In the genomic region with DNA sequence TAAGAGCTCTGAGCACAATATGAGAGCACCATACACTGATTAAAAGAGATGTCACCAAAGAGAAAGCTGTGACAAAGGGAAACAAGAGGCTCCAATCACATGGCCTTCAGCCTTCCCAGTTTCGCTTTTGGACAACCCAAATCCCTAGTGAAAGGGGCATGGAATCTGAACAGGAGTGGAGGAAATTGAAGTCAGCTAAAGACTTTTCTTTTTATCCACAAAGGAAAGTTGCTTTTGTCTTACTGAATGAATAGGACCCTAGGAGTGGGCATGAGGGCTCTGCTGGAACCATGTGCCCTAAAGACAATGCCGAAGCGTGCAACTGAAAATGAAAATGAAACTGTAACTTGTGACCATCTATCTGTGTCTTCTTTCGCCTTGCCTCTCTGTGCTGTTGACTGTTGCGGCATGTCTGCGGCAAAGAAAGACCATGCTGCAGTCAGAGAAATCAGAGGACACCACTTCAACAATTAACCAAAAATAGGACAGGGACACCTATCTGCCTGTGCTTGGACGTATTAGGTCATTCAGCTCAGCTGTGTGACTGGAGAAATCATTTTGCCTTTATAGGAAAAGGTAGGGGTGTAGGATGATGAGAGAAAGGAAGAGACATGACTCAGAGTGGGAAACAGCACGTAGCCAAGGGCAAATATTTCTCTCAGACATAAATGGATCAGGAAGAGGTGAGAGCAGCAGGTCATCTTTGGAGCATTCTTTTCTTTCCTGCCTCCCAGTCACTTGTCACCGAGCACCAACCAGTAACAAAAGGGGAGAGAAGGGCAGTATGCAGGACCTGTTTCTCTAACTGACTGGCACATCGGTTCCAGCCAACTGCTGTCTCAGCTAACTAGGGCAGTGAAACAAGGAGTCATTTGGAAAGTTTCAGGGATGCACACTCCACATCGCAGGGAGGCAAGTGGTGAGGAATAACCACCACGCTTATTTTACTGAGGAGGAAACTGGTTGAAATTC, we compare ENCODE assay signal across 9 cellular contexts. TPM values are rescaled to one million over a fixed set of nuclear protein-coding genes. Genes with fewer than 3 reads are reported as not detected.
DNase-seq lines count a peak whose midpoint lies in the region; ATAC-seq lines count a peak whose summit lies in the region.
"Had no signal": no experiment of that assay in that cellular context is flagged by ENCODE, and none has a peak within 500 bp of the region (broad histone marks: within the 10 kb centered on the region; RNA-seq: fewer than 3 reads in every experiment).

No MANE protein-coding gene starts in this region.

- H3K27ac Mint-ChIP-seq in CD4-positive, alpha-beta memory T cell, result peak overlapping the region; percentile 12 to 94 (median 83)
- peak overlapping the region in 9 of 10 donors; percentile 5 to 88 (median 25) for H3K27ac Mint-ChIP-seq in naive thymus-derived CD8-positive, alpha-beta T cell

- POLR2A ChIA-PET in CD4-positive, alpha-beta memory T cell (lab: Charles Lee; ENCODE audit: partially characterized antibody), result interaction anchor here (0.7 to 0.9 kb wide), 2 partner anchors 21 to 301 kb away, joined by 3 read pairs; no protein-coding TSS in a partner anchor
- POLR2A ChIA-PET in naive thymus-derived CD8-positive, alpha-beta T cell (lab: Charles Lee), result no interaction called here

- peaks cover 15% of the 10 kb centered on the region for H3K4me1 ChIP-seq in CD4-positive, alpha-beta memory T cell (ENCODE audit: insufficient read depth, low read length)
- peaks cover 15% of the 10 kb centered on the region for H3K4me1 ChIP-seq in SJCRH30

- H3K9me3 ChIP-seq in CD4-positive, alpha-beta memory T cell (ENCODE audit: control insufficient read depth in 1 of 2, low read length in 2 of 2), result no peaks in the 10 kb centered on the region
- H3K9me3 ChIP-seq in SJCRH30 (replicated peaks), result no peaks in the 10 kb centered on the region; the same call in 1 of the 2 replicates

- H3K4me3 ChIP-seq in CD4-positive, alpha-beta memory T cell (ENCODE audit: low read length in 2 of 2), result peak overlapping the region; percentile 6 to 67
- no peak overlapping the region for H3K4me3 ChIP-seq in SJCRH30

- H3K4me1 Mint-ChIP-seq in CD4-positive, alpha-beta memory T cell, result peaks cover 13 to 18% (median 17%) of the 10 kb centered on the region in 4 donors
- peaks cover 2 to 17% (median 11%) of the 10 kb centered on the region in 4 donors for H3K4me1 Mint-ChIP-seq in naive thymus-derived CD8-positive, alpha-beta T cell

- H3K36me3 Mint-ChIP-seq in CD4-positive, alpha-beta memory T cell, result peaks cover 0 to 2% of the 10 kb centered on the region in 2 donors
- H3K36me3 Mint-ChIP-seq in naive thymus-derived CD8-positive, alpha-beta T cell, result no peaks in the 10 kb centered on the region

- H3K27me3 Mint-ChIP-seq in CD4-positive, alpha-beta memory T cell, result peaks cover 6 to 10% of the 10 kb centered on the region in 2 donors
- H3K27me3 Mint-ChIP-seq in naive thymus-derived CD8-positive, alpha-beta T cell, result peaks cover 16 to 60% (median 21%) of the 10 kb centered on the region in 5 donors

- CTCF ChIA-PET in CD4-positive, alpha-beta memory T cell (lab: Charles Lee; ENCODE audit: partially characterized antibody), result interaction anchor here (0.8 to 2.1 kb wide), 4 partner anchors 10 to 331 kb away, joined by 3 to 9 read pairs (median 4); no protein-coding TSS in a partner anchor

- peak in 4 of 5 donors; percentile 38 to 52 (median 46) for DNase-seq in CD4-positive, alpha-beta memory T cell
- peak; percentile 84 for DNase-seq in OCI-M1 (lab: John Stamatoyannopoulos, UW)
- DNase-seq in dermis microvascular lymphatic vessel endothelial cell (ENCODE audit: low read depth in 2 of 2), result peak; percentile 98 to 99
- DNase-seq in naive thymus-derived CD8-positive, alpha-beta T cell, result peak in 3 of 10 donors; percentile 8 to 31 (median 20)
- no peak for DNase-seq in NCI-H2171 (lab: John Stamatoyannopoulos, UW)
- DNase-seq in SJCRH30, result no peak

- no peaks in the 10 kb centered on the region for H3K36me3 ChIP-seq in CD4-positive, alpha-beta memory T cell (ENCODE audit: insufficient read depth, low read length)
- peaks cover 8% of the 10 kb centered on the region for H3K36me3 ChIP-seq in SJCRH30

- H3K27me3 ChIP-seq in CD4-positive, alpha-beta memory T cell (ENCODE audit: insufficient read depth, low read length), result no peaks in the 10 kb centered on the region
- no peaks in the 10 kb centered on the region for H3K27me3 ChIP-seq in SJCRH30

- H3K9me3 Mint-ChIP-seq in CD4-positive, alpha-beta memory T cell, result no peaks in the 10 kb centered on the region
- H3K9me3 Mint-ChIP-seq in naive thymus-derived CD8-positive, alpha-beta T cell, result no peaks in the 10 kb centered on the region

- peak overlapping the region; percentile 85 to 93 (median 90) for H3K4me3 Mint-ChIP-seq in CD4-positive, alpha-beta memory T cell
- peak overlapping the region; percentile 43 to 87 (median 76) for H3K4me3 Mint-ChIP-seq in naive thymus-derived CD8-positive, alpha-beta T cell

- intact Hi-C loops in CD4-positive, alpha-beta memory T cell (cut with micrococcal nuclease), result loop anchor here (2.0 kb wide), 1 partner anchor 15 kb away; no protein-coding TSS in a partner anchor

- ATAC-seq in GM19023 (IDR thresholded peaks at IDR 0.05; ENCODE audit: unreplicated experiment) (peak; percentile 100), HG03103 (IDR thresholded peaks at IDR 0.05; ENCODE audit: low read depth, unreplicated experiment) (peak; percentile 99)
- peak; percentile 62 to 65 for ATAC-seq in naive thymus-derived CD8-positive, alpha-beta T cell

- peak overlapping the region; percentile 38 for H3K27ac ChIP-seq in CD4-positive, alpha-beta memory T cell (ENCODE audit: low read depth, low read length)
- no peak overlapping the region for H3K27ac ChIP-seq in SJCRH30

RNA-seq across cellular contexts. Expression of a gene that starts 12.3 kb away (rescaled TPM):
- total RNA-seq in CD4-positive, alpha-beta memory T cell, result under 1 TPM in 1 of 2 experiments, not detected in 1; 0.19 TPM
- polyA plus RNA-seq in CD4-positive, alpha-beta memory T cell, result not detected
- total RNA-seq in dermis microvascular lymphatic vessel endothelial cell, result 155 and 161 TPM in 2 replicates
- total RNA-seq in naive thymus-derived CD8-positive, alpha-beta T cell, result not detected
- not detected for polyA plus RNA-seq in naive thymus-derived CD8-positive, alpha-beta T cell
- 21.6 and 25.2 TPM in 2 replicates for total RNA-seq in SJCRH30 (2014; rRNA removed; shearing (Covaris generic))
- total RNA-seq: T-helper 1 cell treated with Interleukin-12 subunit alpha and Interleukin-12 subunit beta and Interleukin-4 antibody, amounts not matched to agents 30 ng/mL and 1 ng/mL, for 36 hours had no signal

RNA-seq across cellular contexts. Expression of a gene that starts 13.0 kb away (rescaled TPM):
- total RNA-seq in CD4-positive, alpha-beta memory T cell, result not detected
- not detected for polyA plus RNA-seq in CD4-positive, alpha-beta memory T cell
- 644 and 1,184 TPM in 2 replicates for total RNA-seq in dermis microvascular lymphatic vessel endothelial cell
- total RNA-seq in naive thymus-derived CD8-positive, alpha-beta T cell, result not detected
- polyA plus RNA-seq in naive thymus-derived CD8-positive, alpha-beta T cell, result not detected
- 22.2 and 23.7 TPM in 2 replicates for total RNA-seq in SJCRH30 (2014; rRNA removed; shearing (Covaris generic))

Comparison
In these comparisons a context has a peak if more than half of its experiments do, and no peak if none do; other contexts are left out.
1. DNase-seq: peak in CD4-positive, alpha-beta memory T cell (4 of 5), OCI-M1 (single experiment) and dermis microvascular lymphatic vessel endothelial cell (2 of 2); none in NCI-H2171 (single experiment) and SJCRH30 (0 of 2).
2. RNA of a gene that starts 12.3 kb away (total RNA-seq): 155 to 161 TPM in dermis microvascular lymphatic vessel endothelial cell and 21.6 to 25.2 TPM in SJCRH30; 0.19 TPM in CD4-positive, alpha-beta memory T cell and not detected in naive thymus-derived CD8-positive, alpha-beta T cell; every median in the first group is over 10 times any median in the second.
3. RNA of a gene that starts 13.0 kb away (total RNA-seq): 644 to 1,184 TPM in dermis microvascular lymphatic vessel endothelial cell; 22.2 to 23.7 TPM in SJCRH30, not detected in naive thymus-derived CD8-positive, alpha-beta T cell and not detected in CD4-positive, alpha-beta memory T cell; every median in the first group is over 10 times any median in the second.
4. Peak in every context shown above with its lines, with median percentiles within 50 percentile points of each other: ATAC-seq.